Comparison of ENCODE assay signal across 8 cellular contexts in the genomic region with DNA sequence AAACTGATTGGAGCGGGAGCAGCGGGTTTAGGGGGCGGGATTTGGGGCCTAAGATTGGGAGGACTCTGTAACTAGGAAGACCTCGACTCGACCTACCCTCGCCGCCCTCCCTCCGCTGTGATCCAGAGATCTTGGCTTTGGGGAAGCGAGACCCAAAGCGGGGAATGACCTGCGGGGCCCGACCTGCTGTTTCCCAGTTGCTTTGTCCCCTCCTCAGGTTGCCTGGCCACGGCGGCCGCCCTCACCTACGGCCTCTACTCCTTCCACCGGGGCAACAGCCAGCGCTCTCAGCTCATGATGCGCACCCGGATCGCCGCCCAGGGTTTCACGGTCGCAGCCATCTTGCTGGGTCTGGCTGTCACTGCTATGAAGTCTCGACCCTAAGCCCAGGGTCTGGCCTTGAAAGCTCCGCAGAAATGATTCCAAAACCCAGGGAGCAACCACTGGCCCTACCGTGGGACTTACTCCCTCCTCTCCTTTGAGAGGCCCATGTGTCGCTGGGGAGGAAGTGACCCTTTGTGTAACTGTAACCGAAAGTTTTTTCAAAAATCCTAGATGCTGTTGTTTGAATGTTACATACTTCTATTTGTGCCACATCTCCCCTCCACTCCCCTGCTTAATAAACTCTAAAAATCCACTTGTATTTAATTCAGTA. TPM values are rescaled to one million over a fixed set of nuclear protein-coding genes. Genes with fewer than 3 reads are reported as not detected.
DNase-seq lines count a peak whose midpoint lies in the region; ATAC-seq and TF ChIP-seq lines count a peak whose summit lies in the region.

No MANE protein-coding gene starts in this region.

- H3K4me1 Mint-ChIP-seq in stimulated activated naive CD8-positive, alpha-beta T cell treated with anti-CD3 and anti-CD28 coated beads, Interleukin-15, amount 100 ng/mL, for 72 hours: peaks cover 41% of the 10 kb centered on the region

- TF ChIP-seq CTCF in GM20000 (IDR thresholded peaks at IDR 0.05; ENCODE audit: extremely low read depth, missing control alignments): no peak

- peak overlapping the region; percentile 100 for H3K4me3 Mint-ChIP-seq in stimulated activated naive CD8-positive, alpha-beta T cell treated with anti-CD3 and anti-CD28 coated beads, Interleukin-15, amount 100 ng/mL, for 72 hours

- peak; percentile 74 for DNase-seq in DMS114 treated with DMSO at 0.1 percent for 48 hours (lab: John Stamatoyannopoulos, UW; ENCODE audit: unreplicated experiment)
- DNase-seq in GM20000 (ENCODE audit: low spot score): peak; percentile 72
- peak; percentile 94 for DNase-seq in HT1080 (ENCODE audit: low read depth)
- DNase-seq in iPS-NIHi7 (ENCODE audit: extremely low spot score): peak; percentile 98
- no peak for DNase-seq in stimulated activated naive CD8-positive, alpha-beta T cell treated with anti-CD3 and anti-CD28 coated beads, Interleukin-15, amount 100 ng/mL, for 72 hours
- DNase-seq in NK-92 (lab: John Stamatoyannopoulos, UW; ENCODE audit: unreplicated experiment): no peak
- no peak for DNase-seq in DMS 273 treated with DMSO at 0.1 percent for 48 hours (lab: John Stamatoyannopoulos, UW)

- WGBS in adipose tissue, 3 donors: 0 to 1% (median 1%) methylated on average over 28 to 29 of the region's 29 CpGs

- peak overlapping the region; percentile 100 for H3K27ac Mint-ChIP-seq in stimulated activated naive CD8-positive, alpha-beta T cell treated with anti-CD3 and anti-CD28 coated beads, Interleukin-15, amount 100 ng/mL, for 72 hours

- H3K9me3 Mint-ChIP-seq in stimulated activated naive CD8-positive, alpha-beta T cell treated with anti-CD3 and anti-CD28 coated beads, Interleukin-15, amount 100 ng/mL, for 72 hours: no peaks in the 10 kb centered on the region

- H3K27ac ChIP-seq in adipose tissue (ENCODE audit: low read depth, low read length): peak overlapping the region; percentile 86

- H3K27me3 Mint-ChIP-seq in stimulated activated naive CD8-positive, alpha-beta T cell treated with anti-CD3 and anti-CD28 coated beads, Interleukin-15, amount 100 ng/mL, for 72 hours: no peaks in the 10 kb centered on the region

- peak; percentile 63 for ATAC-seq in stimulated activated naive CD8-positive, alpha-beta T cell treated with anti-CD3 and anti-CD28 coated beads, Interleukin-15, amount 100 ng/mL, for 72 hours

RNA-seq across cellular contexts. Expression of gene HIGD2A, which starts 0.7 kb away (rescaled TPM):
- total RNA-seq in HT1080 (2014; rRNA removed; shearing (Covaris generic)): 231 and 320 TPM in 2 replicates
- polyA plus RNA-seq in HT1080 (2015; cell fraction: cytosol; rRNA removed): 215 TPM in 2 replicates
- 48.1 and 57.9 TPM in 2 replicates for polyA plus RNA-seq in HT1080 (2015; cell fraction: nucleus; rRNA removed)
- 100 to 1,000 TPM in 2 of 3 donors, 10 to 100 TPM in 1; 90.0 to 250 (median 202) TPM for polyA plus RNA-seq in adipose tissue

RNA-seq across cellular contexts. Expression of gene NOP16, which starts 0.8 kb away (rescaled TPM):
- total RNA-seq in HT1080 (2014; rRNA removed; shearing (Covaris generic)): 88.6 and 94.4 TPM in 2 replicates
- polyA plus RNA-seq in HT1080 (2015; cell fraction: cytosol; rRNA removed): 79.6 and 92.1 TPM in 2 replicates
- 91.6 and 110 TPM in 2 replicates for polyA plus RNA-seq in HT1080 (2015; cell fraction: nucleus; rRNA removed)
- 10 to 100 TPM; 19.5 to 76.3 (median 25.1) TPM for polyA plus RNA-seq in adipose tissue

RNA-seq across cellular contexts. Expression of gene ARL10, which starts 24.0 kb away (rescaled TPM):
- total RNA-seq in HT1080 (2014; rRNA removed; shearing (Covaris generic)): 0.79 and 2.2 TPM in 2 replicates
- polyA plus RNA-seq in HT1080 (2015; cell fraction: cytosol; rRNA removed): 0.12 and 0.15 TPM in 2 replicates
- polyA plus RNA-seq in HT1080 (2015; cell fraction: nucleus; rRNA removed): 0.47 and 0.49 TPM in 2 replicates
- polyA plus RNA-seq in adipose tissue: 1 to 10 TPM in 2 of 3 donors, under 1 TPM in 1; 0.99 to 3.1 (median 1.3) TPM

RNA-seq across cellular contexts. Expression of gene CLTB, which starts 27.1 kb away (rescaled TPM):
- 156 and 158 TPM in 2 replicates for total RNA-seq in HT1080 (2014; rRNA removed; shearing (Covaris generic))
- polyA plus RNA-seq in HT1080 (2015; cell fraction: cytosol; rRNA removed): 97.1 and 102 TPM in 2 replicates
- 34.6 and 39.8 TPM in 2 replicates for polyA plus RNA-seq in HT1080 (2015; cell fraction: nucleus; rRNA removed)
- 100 to 1,000 TPM in 2 of 3 donors, 10 to 100 TPM in 1; 50.8 to 128 (median 105) TPM for polyA plus RNA-seq in adipose tissue

RNA-seq across cellular contexts. Expression of gene KIAA1191, which starts 27.7 kb away (rescaled TPM):
- total RNA-seq in HT1080 (2014; rRNA removed; shearing (Covaris generic)): 51.3 and 68.3 TPM in 2 replicates
- 91.9 and 102 TPM in 2 replicates for polyA plus RNA-seq in HT1080 (2015; cell fraction: cytosol; rRNA removed)
- 41.8 and 42.5 TPM in 2 replicates for polyA plus RNA-seq in HT1080 (2015; cell fraction: nucleus; rRNA removed)
- polyA plus RNA-seq in adipose tissue: 10 to 100 TPM; 37.5 to 60.7 (median 44.7) TPM

Comparison
In these comparisons a context has a peak if more than half of its experiments do, and no peak if none do; other contexts are left out.
1. DNase-seq: peak in DMS114 treated with DMSO at 0.1 percent for 48 hours (single experiment), GM20000 (single experiment), HT1080 (single experiment) and iPS-NIHi7 (single experiment); none in stimulated activated naive CD8-positive, alpha-beta T cell treated with anti-CD3 and anti-CD28 coated beads, Interleukin-15, amount 100 ng/mL, for 72 hours (0 of 2), NK-92 (single experiment) and DMS 273 treated with DMSO at 0.1 percent for 48 hours (single experiment).